In the genomic region with DNA sequence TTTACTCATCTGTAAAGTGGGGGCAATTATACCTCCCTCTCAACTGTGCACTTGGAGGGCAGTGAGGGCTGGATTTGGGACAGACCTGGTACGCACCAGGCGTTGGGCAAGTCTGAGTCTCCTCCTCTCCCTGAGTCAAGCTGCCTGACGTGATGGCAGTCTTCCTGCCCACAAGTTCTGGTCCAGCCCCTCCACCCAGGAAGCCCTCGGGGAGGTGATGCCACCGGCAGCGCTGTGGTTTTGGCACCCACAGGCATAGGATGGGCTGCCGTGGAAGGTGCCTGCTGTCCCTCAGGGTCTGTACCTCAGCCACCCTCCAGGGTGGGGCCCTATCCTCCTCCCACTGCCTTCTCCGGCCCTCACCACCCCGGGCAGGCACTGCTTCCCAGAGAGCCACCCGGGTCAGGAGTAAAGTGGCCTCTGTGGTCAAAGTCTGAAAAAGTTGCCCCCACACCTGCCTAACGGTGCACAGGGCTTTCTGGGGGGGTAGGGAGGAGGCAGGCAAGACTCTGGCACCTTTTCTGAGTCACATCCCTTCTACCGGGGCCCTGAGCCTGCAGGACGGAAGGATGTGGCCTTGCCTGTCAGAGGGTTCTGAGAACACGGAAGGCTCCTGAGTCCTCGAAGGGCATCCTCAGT, we compare ENCODE assay signal across 9 cellular contexts. TPM values are rescaled to one million over a fixed set of nuclear protein-coding genes. Genes with fewer than 3 reads are reported as not detected.
A peak's percentile ranks its signal among the peaks of the same experiment; 100 is the strongest.
DNase-seq lines count a peak whose midpoint lies in the region; ATAC-seq, FAIRE-seq and TF ChIP-seq lines count a peak whose summit lies in the region.
"Had no signal": no experiment of that assay in that cellular context is flagged by ENCODE, and none has a peak within 500 bp of the region (broad histone marks: within the 10 kb centered on the region; RNA-seq: fewer than 3 reads in every experiment).

No MANE protein-coding gene starts in this region.

- FAIRE-seq in urothelium cell line (lab: Jason Lieb, UNC): peak; percentile 30

- no peak overlapping the region for H2BK5ac ChIP-seq in neuronal stem cell (ENCODE audit: low read length)

- no peaks in the 10 kb centered on the region for H3K36me3 ChIP-seq in neuronal stem cell (replicated peaks in 1 of 2; ENCODE audit: control insufficient read depth in 2 of 2, insufficient read depth in 2 of 2, low read length in 2 of 2)

- H2BK15ac ChIP-seq in neuronal stem cell (ENCODE audit: low read length): peak overlapping the region; percentile 95

- peaks cover 0 to 38% (median 0%) of the 10 kb centered on the region in 3 experiments for H3K27me3 ChIP-seq in neuronal stem cell (ENCODE audit: control insufficient read depth in 3 of 3, insufficient read depth in 3 of 3, low read depth in 1 of 3, low read length in 3 of 3)

- no peak for TF ChIP-seq CTCF in GM20000 (IDR thresholded peaks at IDR 0.05; ENCODE audit: extremely low read depth, missing control alignments)

- no peaks in the 10 kb centered on the region for H3K79me1 ChIP-seq in neuronal stem cell (ENCODE audit: low read depth, low read length)

- H3K4ac ChIP-seq in neuronal stem cell (ENCODE audit: low read length): peak overlapping the region; percentile 53

- peak overlapping the region; percentile 85 for H3K18ac ChIP-seq in neuronal stem cell (ENCODE audit: low read length)

- no peak overlapping the region for H2AFZ ChIP-seq in neuronal stem cell (ENCODE audit: low read length)

- H3K9me3 ChIP-seq in neuronal stem cell (replicated peaks in 1 of 2; ENCODE audit: control insufficient read depth in 2 of 2, insufficient read depth in 1 of 2, low read depth in 1 of 2, low read length in 2 of 2): no peaks in the 10 kb centered on the region

- peaks cover 7% of the 10 kb centered on the region for H3K36me3 Mint-ChIP-seq in activated T-helper 17 cell treated with anti-CD3 and anti-CD28 coated beads, Interleukin-2, amount 50 U/mL, for 72 hours (ENCODE audit: low read depth)

- H3K4me1 ChIP-seq in neuronal stem cell (ENCODE audit: control insufficient read depth in 2 of 2, insufficient read depth in 1 of 2, low read depth in 1 of 2, low read length in 2 of 2): peaks cover 6 to 16% of the 10 kb centered on the region in 2 donors

- WGBS in neuronal stem cell (ENCODE audit: extremely low coverage in 2 of 2, insufficient read length in 2 of 2, insufficient replicate concordance in 1 of 2), 2 donors: no CpG with 5 or more reads among the region's 15 CpGs

- DNase-seq in left cardiac atrium (peak; percentile 33), Right ventricle myocardium inferior (ENCODE audit: missing footprints) (no peak), neuronal stem cell (ENCODE audit: low spot score) (no peak), urothelium cell line (ENCODE audit: low spot score) (peak; percentile 62), GM20000 (ENCODE audit: low spot score) (no peak), NCI-H526 (lab: John Stamatoyannopoulos, UW) (no peak), foreskin melanocyte (no peak)
- DNase-seq: NCI-H524 had no signal

- intact Hi-C loops in left cardiac atrium (cut with DNase I) (no loop called here), Right ventricle myocardium inferior (cut with DNase I) (no loop called here)

- ATAC-seq in left cardiac atrium: peak; percentile 51 to 65
- ATAC-seq in Right ventricle myocardium inferior: no peak
- peak; percentile 86 for ATAC-seq in activated T-helper 17 cell treated with anti-CD3 and anti-CD28 coated beads, Interleukin-2, amount 50 U/mL, for 72 hours (replicated peaks)

- no peak overlapping the region for H3K27ac ChIP-seq in neuronal stem cell (replicated peaks; ENCODE audit: low read length)

- H3K4me1 Mint-ChIP-seq in activated T-helper 17 cell treated with anti-CD3 and anti-CD28 coated beads, Interleukin-2, amount 50 U/mL, for 72 hours: peaks cover 52% of the 10 kb centered on the region

- peak overlapping the region; percentile 75 for H3K14ac ChIP-seq in neuronal stem cell (ENCODE audit: low read length)

- peak overlapping the region; percentile 92 for H4K8ac ChIP-seq in neuronal stem cell (ENCODE audit: low read depth, low read length)

- peak overlapping the region; percentile 75 for H3K4me3 Mint-ChIP-seq in activated T-helper 17 cell treated with anti-CD3 and anti-CD28 coated beads, Interleukin-2, amount 50 U/mL, for 72 hours

- H3K27ac Mint-ChIP-seq in activated T-helper 17 cell treated with anti-CD3 and anti-CD28 coated beads, Interleukin-2, amount 50 U/mL, for 72 hours: peak overlapping the region; percentile 95

- H3K9me3 Mint-ChIP-seq in activated T-helper 17 cell treated with anti-CD3 and anti-CD28 coated beads, Interleukin-2, amount 50 U/mL, for 72 hours: no peaks in the 10 kb centered on the region

- no peak overlapping the region for H4K91ac ChIP-seq in neuronal stem cell (ENCODE audit: low read depth, low read length, poor library complexity)

- peak overlapping the region; percentile 55 for H3K9ac ChIP-seq in neuronal stem cell (ENCODE audit: low read depth, low read length, poor library complexity)

- H3K4me3 ChIP-seq in neuronal stem cell (ENCODE audit: low read length in 2 of 2): no peak overlapping the region

- H2AK5ac ChIP-seq in neuronal stem cell (ENCODE audit: low read depth, low read length): peak overlapping the region; percentile 96

- H3K27me3 Mint-ChIP-seq in activated T-helper 17 cell treated with anti-CD3 and anti-CD28 coated beads, Interleukin-2, amount 50 U/mL, for 72 hours: no peaks in the 10 kb centered on the region

- peak overlapping the region; percentile 49 for H2BK12ac ChIP-seq in neuronal stem cell (ENCODE audit: low read length)

- no peak overlapping the region for H3K23ac ChIP-seq in neuronal stem cell (ENCODE audit: low read depth, low read length, poor library complexity)

- H3K4me2 ChIP-seq in neuronal stem cell (ENCODE audit: insufficient read depth, low read length, poor library complexity, severe bottlenecking): no peak overlapping the region

- H2BK120ac ChIP-seq in neuronal stem cell (ENCODE audit: low read depth, low read length): no peak overlapping the region

RNA-seq across cellular contexts. Expression of a gene that starts 6.5 kb away (rescaled TPM):
- total RNA-seq in left cardiac atrium (under 1 TPM in 1 of 2 donors, not detected in 1; 0.35 TPM), Right ventricle myocardium inferior (0.32 TPM)
- 10 to 100 TPM; 20.6 to 33.0 TPM for total RNA-seq in activated T-helper 17 cell treated with anti-CD3 and anti-CD28 coated beads, Interleukin-2, amount 50 U/mL, for 72 hours
- polyA plus RNA-seq in neuronal stem cell (2013, experiment 1 of 2): 2.4 TPM
- polyA plus RNA-seq in neuronal stem cell (2013, experiment 2 of 2): 2.0 TPM

RNA-seq across cellular contexts. Expression of a gene that starts 13.5 kb away (rescaled TPM):
- total RNA-seq in left cardiac atrium: 1 to 10 TPM; 4.6 to 6.8 TPM
- 3.3 TPM for total RNA-seq in Right ventricle myocardium inferior
- total RNA-seq in activated T-helper 17 cell treated with anti-CD3 and anti-CD28 coated beads, Interleukin-2, amount 50 U/mL, for 72 hours: 10 to 100 TPM; 68.3 to 72.6 TPM
- 1.1 TPM for polyA plus RNA-seq in neuronal stem cell (2013, experiment 1 of 2)
- polyA plus RNA-seq in neuronal stem cell (2013, experiment 2 of 2): 0.79 TPM

RNA-seq across cellular contexts. Expression of a gene that starts 49.9 kb away (rescaled TPM):
- total RNA-seq in left cardiac atrium (1 to 10 TPM; 5.2 to 6.6 TPM), Right ventricle myocardium inferior (6.7 TPM)
- 10 to 100 TPM; 20.4 to 32.5 TPM for total RNA-seq in activated T-helper 17 cell treated with anti-CD3 and anti-CD28 coated beads, Interleukin-2, amount 50 U/mL, for 72 hours
- polyA plus RNA-seq in neuronal stem cell (2013, experiment 1 of 2): 3.5 TPM
- 3.9 TPM for polyA plus RNA-seq in neuronal stem cell (2013, experiment 2 of 2)

Comparison
In these comparisons a context has a peak if more than half of its experiments do, and no peak if none do; other contexts are left out.
1. DNase-seq: peak in left cardiac atrium (single experiment) and urothelium cell line (single experiment); none in Right ventricle myocardium inferior (single experiment), neuronal stem cell (single experiment), GM20000 (single experiment), NCI-H526 (0 of 2) and foreskin melanocyte (single experiment).
2. RNA of a gene that starts 6.5 kb away (total RNA-seq): 20.6 to 33.0 TPM in activated T-helper 17 cell treated with anti-CD3 and anti-CD28 coated beads, Interleukin-2, amount 50 U/mL, for 72 hours; 0.35 TPM in left cardiac atrium and 0.32 TPM in Right ventricle myocardium inferior (single experiment); every median in the first group is over 10 times any median in the second.
3. RNA of a gene that starts 13.5 kb away (total RNA-seq): 68.3 to 72.6 TPM in activated T-helper 17 cell treated with anti-CD3 and anti-CD28 coated beads, Interleukin-2, amount 50 U/mL, for 72 hours; 4.6 to 6.8 TPM in left cardiac atrium and 3.3 TPM in Right ventricle myocardium inferior (single experiment); every median in the first group is over 4 times any median in the second.